Comparison of ENCODE assay signal across 9 cellular contexts in the genomic region with DNA sequence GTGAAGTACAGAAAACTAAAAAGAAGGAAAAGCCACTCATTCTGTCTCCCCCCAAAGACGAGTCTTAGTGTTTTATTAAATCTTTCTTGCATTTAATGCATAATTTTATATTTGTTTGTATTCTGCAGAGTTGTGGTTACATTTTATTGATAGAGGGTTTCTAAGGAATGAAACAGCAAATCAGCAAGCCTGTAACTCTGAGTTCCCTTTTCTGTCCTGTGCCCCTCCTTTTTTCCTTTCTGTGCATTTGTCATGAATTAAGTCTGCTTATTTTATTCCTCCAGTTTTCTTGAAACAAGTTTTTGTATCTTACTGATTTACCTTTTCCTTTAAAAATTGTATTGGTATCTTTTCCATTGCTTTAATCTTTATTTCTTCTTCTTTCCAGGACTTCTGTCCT.
"Had no signal": no experiment of that assay in that cellular context is flagged by ENCODE, and none has a peak within 500 bp of the region (broad histone marks: within the 10 kb centered on the region; RNA-seq: fewer than 3 reads in every experiment).

No MANE protein-coding gene starts in this region.

- H3K36me3 ChIP-seq: stomach had no signal

- H3K27ac Mint-ChIP-seq: activated CD8-positive, alpha-beta T cell treated with anti-CD3 and anti-CD28 coated beads for 36 hours had no signal

- H3K27ac ChIP-seq: stomach, VCaP had no signal

- H3K4me3 Mint-ChIP-seq: activated CD8-positive, alpha-beta T cell treated with anti-CD3 and anti-CD28 coated beads for 36 hours; neural crest cell had no signal

- H3K9me3 ChIP-seq: stomach had no signal

- H3K27me3 Mint-ChIP-seq: activated CD8-positive, alpha-beta T cell treated with anti-CD3 and anti-CD28 coated beads for 36 hours had no signal

- H3K27me3 ChIP-seq: stomach had no signal

- ATAC-seq: activated CD8-positive, alpha-beta T cell treated with anti-CD3 and anti-CD28 coated beads for 36 hours had no signal

- H3K4me3 ChIP-seq: stomach had no signal

- DNase-seq: activated CD8-positive, alpha-beta memory T cell treated with anti-CD3 and anti-CD28 coated beads, Interleukin-2, amount 50 U/mL, for 4 hours; activated CD8-positive, alpha-beta T cell treated with anti-CD3 and anti-CD28 coated beads for 36 hours; activated naive CD4-positive, alpha-beta T cell; hippocampal formation; retina; stimulated activated CD4-positive, alpha-beta T cell treated with anti-CD3 and anti-CD28 coated beads, Interleukin-4, amount 100 ng/mL, for 4 hours; stomach had no signal
